In genomic region chr12:49470986-49471385, GRCh38 we compare ENCODE assay signal across 19 cellular contexts.
A peak's percentile ranks its signal among the peaks of the same experiment; 100 is the strongest.
DNase-seq lines count a peak whose midpoint lies in the region; ATAC-seq, FAIRE-seq and TF ChIP-seq lines count a peak whose summit lies in the region.
"Had no signal": no experiment of that assay in that cellular context is flagged by ENCODE, and none has a peak within 500 bp of the region (broad histone marks: within the 10 kb centered on the region; RNA-seq: fewer than 3 reads in every experiment).

No MANE protein-coding gene starts in this region.

- H3K4me1 ChIP-seq in HepG2 (ENCODE audit: insufficient read depth, low read length), result no peaks in the 10 kb centered on the region

- H3K4me2 ChIP-seq in HepG2 (ENCODE audit: low read depth, low read length), result no peak overlapping the region
- H3K4me2 ChIP-seq: A549 had no signal

- no peaks in the 10 kb centered on the region for H3K27me3 Mint-ChIP-seq in mesothelial cell of epicardium (ENCODE audit: low read depth)

- H3K36me3 Mint-ChIP-seq in mesothelial cell of epicardium, result peaks cover 8% of the 10 kb centered on the region

- no peak overlapping the region for H2AFZ ChIP-seq in HepG2 (ENCODE audit: low read length)
- H2AFZ ChIP-seq: GM23248 had no signal

- POLR2A ChIA-PET in HepG2 (lab: Yijun Ruan, JAX), result no interaction called here

- H3K36me3 ChIP-seq in bronchial epithelial cell (ENCODE audit: control insufficient read depth, insufficient read depth, low read length), result peaks cover 2% of the 10 kb centered on the region
- peaks cover 0 to 2% of the 10 kb centered on the region in 2 experiments; a peak in 1 of 5 replicates for H3K36me3 ChIP-seq in HepG2 (replicated peaks in 1 of 2; ENCODE audit: control insufficient read depth in 1 of 2, insufficient read depth in 2 of 2, low read length in 2 of 2)

- H3K4me1 Mint-ChIP-seq in mesothelial cell of epicardium, result peaks cover 1% of the 10 kb centered on the region
- H3K4me1 Mint-ChIP-seq: CD14-positive monocyte had no signal

- H3K4me3 Mint-ChIP-seq in mesothelial cell of epicardium, result no peak overlapping the region
- H3K4me3 Mint-ChIP-seq: CD14-positive monocyte had no signal

- peak; percentile 70 for DNase-seq in LHCN-M2 (ENCODE audit: low read depth)
- peak; percentile 24 for DNase-seq in bronchial epithelial cell (ENCODE audit: low read depth)
- DNase-seq in mesothelial cell of epicardium (ENCODE audit: low spot score in 2 of 2, unreplicated experiment in 2 of 2), result no peak
- no peak for DNase-seq in SHP77 treated with DMSO at 0.1 percent for 48 hours (lab: John Stamatoyannopoulos, UW)
- no peak for DNase-seq in activated T-cell treated with anti-CD3 and anti-CD28 coated beads for 4 hours
- no peak for DNase-seq in HuH-7 (ENCODE audit: low spot score)
- no peak for DNase-seq in HepG2 (ENCODE audit: low spot score)
- DNase-seq: COR-L47; GM23248; Kasumi-1; NCI-H1417 treated with DMSO at 0.1 percent for 48 hours; NCI-H2029 treated with DMSO at 0.1 percent for 48 hours; NCI-H345; NCI-H69; NK-92 treated with Interleukin-12 subunit alpha and Interleukin-12 subunit beta, amount 100 ng/mL, for 24 hours had no signal

- H3K79me2 ChIP-seq in HepG2 (ENCODE audit: insufficient read depth, low read length), result no peaks in the 10 kb centered on the region

- no peak for TF ChIP-seq RAD21 in HepG2 (CRISPR knock-in tag; IDR thresholded peaks at IDR 0.05)

- FAIRE-seq in bronchial epithelial cell (lab: Jason Lieb, UNC) (no peak), HepG2 (lab: Jason Lieb, UNC) (no peak)
- FAIRE-seq: A549 had no signal

- no TSS peak for BruUV-seq in HepG2 (replicated peaks; lab: Mats Ljungman, UMichigan)

- in situ Hi-C loops in HepG2 (cut with HindIII; ENCODE audit: extremely low pct_ligation_motif_present, low pct_unique_long_range_greater_than_20kb), result no loop called here

- no peaks in the 10 kb centered on the region for H4K20me1 ChIP-seq in HepG2 (ENCODE audit: insufficient read depth, low read length)

- ATAC-seq in GM21423 (IDR thresholded peaks at IDR 0.05; ENCODE audit: unreplicated experiment) (peak; percentile 13), HepG2 (no peak)
- ATAC-seq: Right ventricle myocardium inferior had no signal

- CTCF ChIA-PET in HepG2 (lab: Yijun Ruan, JAX; ENCODE audit: low intra/inter-chr PET ratio, low total read pairs), result no interaction called here

- no peak for TF ChIP-seq CTCF in bronchial epithelial cell (IDR thresholded peaks at IDR 0.05; ENCODE audit: insufficient read depth, low read length, severe bottlenecking)
- no peak for TF ChIP-seq CTCF in mesothelial cell of epicardium (IDR thresholded peaks at IDR 0.05; ENCODE audit: unreplicated experiment)
- TF ChIP-seq CTCF in HepG2 (CRISPR knock-in tag; IDR thresholded peaks at IDR 0.05), result no peak

- H3K9ac ChIP-seq in HepG2 (ENCODE audit: insufficient read depth, low read depth, low read length), result no peak overlapping the region
- H3K9ac ChIP-seq: GM23248 had no signal

- no peak for TF ChIP-seq POLR2A in HepG2 (IDR thresholded peaks at IDR 0.05; ENCODE audit: insufficient read depth in 1 of 2, low read depth in 2 of 2, low read length in 2 of 2)

- no peak overlapping the region for H3K27ac ChIP-seq in HepG2 (ENCODE audit: extremely low read length, insufficient read depth, low read length)
- H3K27ac ChIP-seq: A549, GM23248 had no signal

- peak overlapping the region; percentile 14 for H3K27ac Mint-ChIP-seq in mesothelial cell of epicardium
- H3K27ac Mint-ChIP-seq: CD14-positive monocyte had no signal

- intact Hi-C loops in HepG2 (cut with micrococcal nuclease; ENCODE audit: unreplicated experiment), result no loop called here

- H3K27me3 ChIP-seq in bronchial epithelial cell (ENCODE audit: control insufficient read depth, insufficient read depth, low read length) (no peaks in the 10 kb centered on the region), HepG2 (ENCODE audit: control insufficient read depth in 1 of 2, insufficient read depth in 2 of 2, low read length in 2 of 2) (no peaks in the 10 kb centered on the region)

- no peak for TF ChIP-seq EP300 in HepG2 (IDR thresholded peaks at IDR 0.05; ENCODE audit: low read depth in 2 of 2, low read length in 2 of 2)
- TF ChIP-seq EP300 in HepG2 (CRISPR knock-in tag; IDR thresholded peaks at IDR 0.05; ENCODE audit: borderline replicate concordance), result no peak

- H3K4me3 ChIP-seq in bronchial epithelial cell (ENCODE audit: low read depth, low read length), result no peak overlapping the region
- H3K4me3 ChIP-seq in HepG2 (replicated peaks in 1 of 3; ENCODE audit: insufficient read depth in 1 of 3, low read depth in 2 of 3, low read length in 3 of 3), result no peak overlapping the region
- H3K4me3 ChIP-seq: A549, GM23248 had no signal

- no peaks in the 10 kb centered on the region for H3K9me3 ChIP-seq in HepG2 (ENCODE audit: low read length)
- H3K9me3 ChIP-seq: A549 had no signal

- H3K9me3 Mint-ChIP-seq in mesothelial cell of epicardium, result no peaks in the 10 kb centered on the region
- H3K9me3 Mint-ChIP-seq: CD14-positive monocyte had no signal

TF ChIP-seq in HepG2, 621 proteins besides CTCF, POLR2A, EP300 and RAD21 (continues in another document):
- TF ChIP-seq NR2F2 (IDR thresholded peaks at IDR 0.05; ENCODE audit: borderline replicate concordance, low read depth), result no peak
- no peak for TF ChIP-seq ZNF557 (CRISPR knock-in tag; IDR thresholded peaks at IDR 0.05)
- TF ChIP-seq ASH2L (IDR thresholded peaks at IDR 0.05; ENCODE audit: insufficient read length, low read depth, low read length), result no peak
- no peak for TF ChIP-seq SPEN (CRISPR knock-in tag; IDR thresholded peaks at IDR 0.05; ENCODE audit: low read depth)
- no peak for TF ChIP-seq ZNF770 (CRISPR knock-in tag; IDR thresholded peaks at IDR 0.05)
- no peak for TF ChIP-seq SMARCC2 (IDR thresholded peaks at IDR 0.05)
- TF ChIP-seq GFI1 (CRISPR knock-in tag; IDR thresholded peaks at IDR 0.05; ENCODE audit: borderline replicate concordance), result no peak
- no peak for TF ChIP-seq ZNF687 (CRISPR knock-in tag; IDR thresholded peaks at IDR 0.05)
- no peak for TF ChIP-seq EZH2 (conservative IDR thresholded peaks at IDR 0.05; ENCODE audit: low read depth, low read length)
- no peak for TF ChIP-seq ZNF547 (CRISPR knock-in tag; IDR thresholded peaks at IDR 0.05)
- no peak for TF ChIP-seq CBFB (CRISPR knock-in tag; IDR thresholded peaks at IDR 0.05)
- TF ChIP-seq TCF7L2 (IDR thresholded peaks at IDR 0.05; ENCODE audit: low read depth, low read length), result no peak
- TF ChIP-seq MIXL1 (CRISPR knock-in tag; IDR thresholded peaks at IDR 0.05), result no peak
- TF ChIP-seq ZNF790 (CRISPR knock-in tag; IDR thresholded peaks at IDR 0.05; ENCODE audit: borderline replicate concordance), result no peak
- TF ChIP-seq SATB2 (CRISPR knock-in tag; IDR thresholded peaks at IDR 0.05), result no peak
- TF ChIP-seq JUN (CRISPR knock-in tag; IDR thresholded peaks at IDR 0.05), result no peak
- TF ChIP-seq ZBTB8A (CRISPR knock-in tag; IDR thresholded peaks at IDR 0.05; ENCODE audit: borderline replicate concordance, low read depth), result no peak

Comparison
In these comparisons a context has a peak if more than half of its experiments do, and no peak if none do; other contexts are left out.
1. DNase-seq: peak in LHCN-M2 (single experiment) and bronchial epithelial cell (single experiment); none in mesothelial cell of epicardium (0 of 2), SHP77 treated with DMSO at 0.1 percent for 48 hours (single experiment), activated T-cell treated with anti-CD3 and anti-CD28 coated beads for 4 hours (single experiment), HuH-7 (single experiment) and HepG2 (single experiment).